Comparison of ENCODE assay signal across 1 cellular context in genomic region chr7:151504715-151505326, GRCh38.
TF ChIP-seq lines count a peak whose summit lies in the region.

No MANE protein-coding gene starts in this region.

TF ChIP-seq in HepG2, 621 proteins besides CTCF, POLR2A, EP300 and RAD21 (continued from another document):
- TF ChIP-seq ZNF775 (CRISPR knock-in tag; IDR thresholded peaks at IDR 0.05; ENCODE audit: borderline replicate concordance) (no peak), E2F1 (CRISPR knock-in tag; IDR thresholded peaks at IDR 0.05) (no peak), SIX1 (CRISPR knock-in tag; IDR thresholded peaks at IDR 0.05; ENCODE audit: borderline replicate concordance) (no peak), ZNF160 (CRISPR knock-in tag; IDR thresholded peaks at IDR 0.05) (no peak), ZNF275 (CRISPR knock-in tag; IDR thresholded peaks at IDR 0.05; ENCODE audit: borderline replicate concordance) (no peak), AHDC1 (CRISPR knock-in tag; IDR thresholded peaks at IDR 0.05; ENCODE audit: borderline replicate concordance) (no peak), TFE3 (CRISPR knock-in tag; IDR thresholded peaks at IDR 0.05) (no peak), HOXA7 (CRISPR knock-in tag; IDR thresholded peaks at IDR 0.05) (no peak), ZNF180 (CRISPR knock-in tag; IDR thresholded peaks at IDR 0.05; ENCODE audit: borderline replicate concordance, low read depth) (no peak), HMGA1 (CRISPR knock-in tag; conservative IDR thresholded peaks at IDR 0.05) (no peak)
